1 cellular context compared by ENCODE assay signal in the genomic region with DNA sequence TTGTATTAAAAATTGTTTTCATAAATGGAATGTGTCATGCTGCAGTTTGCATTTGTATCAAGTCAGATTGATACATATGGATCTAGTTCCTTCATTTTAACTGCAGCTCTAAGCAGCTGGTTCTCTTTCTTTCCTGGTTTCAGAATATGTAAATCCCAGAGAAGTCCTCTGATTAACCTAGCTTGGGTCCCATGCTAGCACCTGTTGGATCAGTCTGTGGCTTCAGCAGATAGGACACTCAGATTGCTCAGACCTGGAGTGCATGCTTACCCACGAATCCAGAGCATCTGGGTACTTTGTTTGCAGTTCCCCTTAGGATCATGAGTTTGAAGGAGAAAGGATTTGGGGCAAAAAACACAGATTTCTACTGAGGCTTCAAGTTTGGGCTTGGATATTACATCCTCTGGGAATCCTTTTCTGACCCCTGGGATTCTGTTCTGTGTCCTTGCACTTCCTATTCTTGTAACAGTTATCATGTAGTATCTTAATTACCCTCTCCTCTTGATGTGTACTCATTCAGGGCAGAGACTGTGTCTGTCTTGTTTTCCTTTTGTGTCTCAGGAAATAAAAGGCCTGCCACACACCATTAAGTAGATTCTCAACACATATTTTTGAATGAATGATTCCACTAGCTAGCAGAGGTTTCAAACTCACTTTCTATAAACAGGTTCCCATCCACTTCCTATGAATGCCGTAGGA.
TF ChIP-seq lines count a peak whose summit lies in the region.

No MANE protein-coding gene starts in this region.

TF ChIP-seq in WTC11, 78 proteins besides CTCF, POLR2A, EP300 and RAD21 (continued from another document):
- TF ChIP-seq, protein P1, sequence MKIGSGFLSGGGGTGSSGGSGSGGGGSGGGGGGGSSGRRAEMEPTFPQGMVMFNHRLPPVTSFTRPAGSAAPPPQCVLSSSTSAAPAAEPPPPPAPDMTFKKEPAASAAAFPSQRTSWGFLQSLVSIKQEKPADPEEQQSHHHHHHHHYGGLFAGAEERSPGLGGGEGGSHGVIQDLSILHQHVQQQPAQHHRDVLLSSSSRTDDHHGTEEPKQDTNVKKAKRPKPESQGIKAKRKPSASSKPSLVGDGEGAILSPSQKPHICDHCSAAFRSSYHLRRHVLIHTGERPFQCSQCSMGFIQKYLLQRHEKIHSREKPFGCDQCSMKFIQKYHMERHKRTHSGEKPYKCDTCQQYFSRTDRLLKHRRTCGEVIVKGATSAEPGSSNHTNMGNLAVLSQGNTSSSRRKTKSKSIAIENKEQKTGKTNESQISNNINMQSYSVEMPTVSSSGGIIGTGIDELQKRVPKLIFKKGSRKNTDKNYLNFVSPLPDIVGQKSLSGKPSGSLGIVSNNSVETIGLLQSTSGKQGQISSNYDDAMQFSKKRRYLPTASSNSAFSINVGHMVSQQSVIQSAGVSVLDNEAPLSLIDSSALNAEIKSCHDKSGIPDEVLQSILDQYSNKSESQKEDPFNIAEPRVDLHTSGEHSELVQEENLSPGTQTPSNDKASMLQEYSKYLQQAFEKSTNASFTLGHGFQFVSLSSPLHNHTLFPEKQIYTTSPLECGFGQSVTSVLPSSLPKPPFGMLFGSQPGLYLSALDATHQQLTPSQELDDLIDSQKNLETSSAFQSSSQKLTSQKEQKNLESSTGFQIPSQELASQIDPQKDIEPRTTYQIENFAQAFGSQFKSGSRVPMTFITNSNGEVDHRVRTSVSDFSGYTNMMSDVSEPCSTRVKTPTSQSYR (CRISPR knock-in tag; IDR thresholded peaks at IDR 0.05) = no peak
- TF ChIP-seq ZNF138 (CRISPR knock-in tag; conservative IDR thresholded peaks at IDR 0.05) (no peak), NFE2L1 (CRISPR knock-in tag; IDR thresholded peaks at IDR 0.05) (no peak)
- TF ChIP-seq, protein P2, sequence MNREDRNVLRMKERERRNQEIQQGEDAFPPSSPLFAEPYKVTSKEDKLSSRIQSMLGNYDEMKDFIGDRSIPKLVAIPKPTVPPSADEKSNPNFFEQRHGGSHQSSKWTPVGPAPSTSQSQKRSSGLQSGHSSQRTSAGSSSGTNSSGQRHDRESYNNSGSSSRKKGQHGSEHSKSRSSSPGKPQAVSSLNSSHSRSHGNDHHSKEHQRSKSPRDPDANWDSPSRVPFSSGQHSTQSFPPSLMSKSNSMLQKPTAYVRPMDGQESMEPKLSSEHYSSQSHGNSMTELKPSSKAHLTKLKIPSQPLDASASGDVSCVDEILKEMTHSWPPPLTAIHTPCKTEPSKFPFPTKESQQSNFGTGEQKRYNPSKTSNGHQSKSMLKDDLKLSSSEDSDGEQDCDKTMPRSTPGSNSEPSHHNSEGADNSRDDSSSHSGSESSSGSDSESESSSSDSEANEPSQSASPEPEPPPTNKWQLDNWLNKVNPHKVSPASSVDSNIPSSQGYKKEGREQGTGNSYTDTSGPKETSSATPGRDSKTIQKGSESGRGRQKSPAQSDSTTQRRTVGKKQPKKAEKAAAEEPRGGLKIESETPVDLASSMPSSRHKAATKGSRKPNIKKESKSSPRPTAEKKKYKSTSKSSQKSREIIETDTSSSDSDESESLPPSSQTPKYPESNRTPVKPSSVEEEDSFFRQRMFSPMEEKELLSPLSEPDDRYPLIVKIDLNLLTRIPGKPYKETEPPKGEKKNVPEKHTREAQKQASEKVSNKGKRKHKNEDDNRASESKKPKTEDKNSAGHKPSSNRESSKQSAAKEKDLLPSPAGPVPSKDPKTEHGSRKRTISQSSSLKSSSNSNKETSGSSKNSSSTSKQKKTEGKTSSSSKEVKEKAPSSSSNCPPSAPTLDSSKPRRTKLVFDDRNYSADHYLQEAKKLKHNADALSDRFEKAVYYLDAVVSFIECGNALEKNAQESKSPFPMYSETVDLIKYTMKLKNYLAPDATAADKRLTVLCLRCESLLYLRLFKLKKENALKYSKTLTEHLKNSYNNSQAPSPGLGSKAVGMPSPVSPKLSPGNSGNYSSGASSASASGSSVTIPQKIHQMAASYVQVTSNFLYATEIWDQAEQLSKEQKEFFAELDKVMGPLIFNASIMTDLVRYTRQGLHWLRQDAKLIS (CRISPR knock-in tag; IDR thresholded peaks at IDR 0.05; ENCODE audit: borderline replicate concordance) = no peak
- TF ChIP-seq, protein P3, sequence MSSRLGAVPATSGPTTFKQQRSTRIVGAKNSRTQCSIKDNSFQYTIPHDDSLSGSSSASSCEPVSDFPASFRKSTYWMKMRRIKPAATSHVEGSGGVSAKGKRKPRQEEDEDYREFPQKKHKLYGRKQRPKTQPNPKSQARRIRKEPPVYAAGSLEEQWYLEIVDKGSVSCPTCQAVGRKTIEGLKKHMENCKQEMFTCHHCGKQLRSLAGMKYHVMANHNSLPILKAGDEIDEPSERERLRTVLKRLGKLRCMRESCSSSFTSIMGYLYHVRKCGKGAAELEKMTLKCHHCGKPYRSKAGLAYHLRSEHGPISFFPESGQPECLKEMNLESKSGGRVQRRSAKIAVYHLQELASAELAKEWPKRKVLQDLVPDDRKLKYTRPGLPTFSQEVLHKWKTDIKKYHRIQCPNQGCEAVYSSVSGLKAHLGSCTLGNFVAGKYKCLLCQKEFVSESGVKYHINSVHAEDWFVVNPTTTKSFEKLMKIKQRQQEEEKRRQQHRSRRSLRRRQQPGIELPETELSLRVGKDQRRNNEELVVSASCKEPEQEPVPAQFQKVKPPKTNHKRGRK (CRISPR knock-in tag; IDR thresholded peaks at IDR 0.05; ENCODE audit: borderline replicate concordance) = no peak
- TF ChIP-seq, protein P4, sequence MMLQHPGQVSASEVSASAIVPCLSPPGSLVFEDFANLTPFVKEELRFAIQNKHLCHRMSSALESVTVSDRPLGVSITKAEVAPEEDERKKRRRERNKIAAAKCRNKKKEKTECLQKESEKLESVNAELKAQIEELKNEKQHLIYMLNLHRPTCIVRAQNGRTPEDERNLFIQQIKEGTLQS (CRISPR knock-in tag; conservative IDR thresholded peaks at IDR 0.05) = no peak
